ENCODE assay signal across 18 cellular contexts in genomic region chr3:106482436-106482835, GRCh38.
DNase-seq lines count a peak whose midpoint lies in the region; ATAC-seq, FAIRE-seq and TF ChIP-seq lines count a peak whose summit lies in the region.
"Had no signal": no experiment of that assay in that cellular context is flagged by ENCODE, and none has a peak within 500 bp of the region (broad histone marks: within the 10 kb centered on the region; RNA-seq: fewer than 3 reads in every experiment).

No MANE protein-coding gene starts in this region.

- POLR2A ChIA-PET in GM12878 (lab: Charles Lee) = no interaction called here

- no peaks in the 10 kb centered on the region for H4K20me1 ChIP-seq in GM12878 (ENCODE audit: control insufficient read depth, insufficient read depth)

- RAD21 ChIA-PET in GM12878 (lab: Charles Lee; ENCODE audit: unreplicated experiment) = no interaction called here

- 77% methylated on average over 5 of the region's 5 CpGs for WGBS in GM12878 (ENCODE audit: insufficient coverage, insufficient replicate concordance, low lambda C conversion rate, missing lambda C conversion rate)

- peaks cover 3% of the 10 kb centered on the region; the same call in 2 of the 3 replicates for H3K9me3 ChIP-seq in GM12878 (replicated peaks; ENCODE audit: control insufficient read depth, insufficient read depth, low read length)
- H3K9me3 ChIP-seq: Caco-2 had no signal

- no peaks in the 10 kb centered on the region for H3K36me3 ChIP-seq in GM12878 (ENCODE audit: control insufficient read depth in 2 of 2, insufficient read depth in 2 of 2, low read length in 1 of 2)

- H3K79me2 ChIP-seq in GM12878 (ENCODE audit: control insufficient read depth, insufficient read depth, low read length) = no peaks in the 10 kb centered on the region

- TF ChIP-seq CTCF in GM12878 (IDR thresholded peaks at IDR 0.05 in 2 of 3, conservative IDR thresholded peaks at IDR 0.05 in 1 of 3; ENCODE audit: control insufficient read depth in 2 of 3, extremely low read depth in 1 of 3, insufficient read depth in 1 of 3, low read depth in 3 of 3, low read length in 3 of 3) (no peak), foreskin fibroblast (IDR thresholded peaks at IDR 0.05; ENCODE audit: low read depth, low read length) (no peak)

- no peak for TF ChIP-seq EP300 in GM12878 (IDR thresholded peaks at IDR 0.05; ENCODE audit: borderline replicate concordance in 1 of 2, control insufficient read depth in 1 of 2, low read depth in 2 of 2, low read length in 2 of 2)

- FAIRE-seq in GM12878 (lab: Jason Lieb, UNC) = peak; percentile 47
- FAIRE-seq: A549 had no signal

- H2AFZ ChIP-seq in GM12878 (ENCODE audit: control insufficient read depth, low read depth, low read length) = no peak overlapping the region

- in situ Hi-C loops in GM12878 (cut with MboI) = no loop called here

- no TSS peak for BruUV-seq in GM12878 (replicated peaks; lab: Mats Ljungman, UMichigan)

- DNase-seq in GM03348 (ENCODE audit: low spot score) = peak; percentile 20
- DNase-seq in GM12878 (ENCODE audit: low read depth, low spot score) = no peak
- peak; percentile 1 to 8 for DNase-seq in foreskin fibroblast
- peak; percentile 0 for DNase-seq in skeletal muscle cell (ENCODE audit: low read depth)
- DNase-seq in stimulated activated CD4-positive, alpha-beta T cell treated with anti-CD3 and anti-CD28 coated beads, Interleukin-2, amount 100 ng/mL, for 48 hours = no peak
- no peak for DNase-seq in NCI-H2029 (lab: John Stamatoyannopoulos, UW)
- no peak for DNase-seq in kidney glomerular epithelial cell (lab: John Stamatoyannopoulos, UW)
- DNase-seq: Caco-2; CD4-positive, CD25-positive, alpha-beta regulatory T cell; DMS153; EL; GOT3; KG1; NCI-H1436; NCI-H2081; NCI-H510A; NCI-H82 had no signal

- SMC1A ChIA-PET in GM12878 (lab: Charles Lee; ENCODE audit: uncharacterized antibody, unreplicated experiment) = no interaction called here

- no peaks in the 10 kb centered on the region for H3K27me3 ChIP-seq in GM12878 (replicated peaks in 1 of 2; ENCODE audit: control insufficient read depth in 2 of 2, insufficient read depth in 2 of 2, low read length in 1 of 2)

- ATAC-seq in GM12878 = no peak
- ATAC-seq: A549 had no signal

- no peak overlapping the region for H3K9ac ChIP-seq in GM12878 (ENCODE audit: control insufficient read depth, insufficient read depth, low read length)

- no peak overlapping the region for H3K4me3 ChIP-seq in GM12878
- no peak overlapping the region for H3K4me3 ChIP-seq in foreskin fibroblast (ENCODE audit: low read depth in 1 of 2, low read length in 2 of 2)
- no peak overlapping the region for H3K4me3 ChIP-seq in skeletal muscle cell (ENCODE audit: low read depth, low read length)
- H3K4me3 ChIP-seq: A549 had no signal

- H3K4me1 ChIP-seq in GM12878 (ENCODE audit: control insufficient read depth, insufficient read depth, low read length) = no peaks in the 10 kb centered on the region
- H3K4me1 ChIP-seq: A549, Caco-2 had no signal

- TF ChIP-seq RAD21 in GM12878 (IDR thresholded peaks at IDR 0.05; ENCODE audit: insufficient read depth, low read depth, low read length) = no peak

- no peak overlapping the region for H3K4me2 ChIP-seq in GM12878 (ENCODE audit: control insufficient read depth, insufficient read depth)
- H3K4me2 ChIP-seq: A549 had no signal

- CTCF ChIA-PET in GM12878 (lab: Yijun Ruan, JAX) = no interaction called here

- TF ChIP-seq POLR2A in GM12878 (IDR thresholded peaks at IDR 0.05; ENCODE audit: low read depth, low read length) = no peak

- no peak overlapping the region for H3K27ac ChIP-seq in GM12878 (ENCODE audit: control insufficient read depth, insufficient read depth)
- H3K27ac ChIP-seq: A549 had no signal

- intact Hi-C loops in GM12878 (cut with micrococcal nuclease; ENCODE audit: unreplicated experiment) = no loop called here

TF ChIP-seq in GM12878, 131 proteins besides CTCF, POLR2A, EP300 and RAD21:
- TF ChIP-seq RCOR1 (conservative IDR thresholded peaks at IDR 0.05; ENCODE audit: low read depth, low read length) = no peak
- TF ChIP-seq KAT2A (conservative IDR thresholded peaks at IDR 0.05; ENCODE audit: control insufficient read depth, low read depth, low read length) = no peak
- no peak for TF ChIP-seq NR2C1 (IDR thresholded peaks at IDR 0.05)
- no peak for TF ChIP-seq SIX5 (IDR thresholded peaks at IDR 0.05; ENCODE audit: low read depth, low read length, severe bottlenecking)
- TF ChIP-seq CBX3 (IDR thresholded peaks at IDR 0.05; ENCODE audit: borderline replicate concordance, low read depth) = no peak
- TF ChIP-seq ASH2L (IDR thresholded peaks at IDR 0.05; ENCODE audit: borderline replicate concordance, low read depth) = no peak
- no peak for TF ChIP-seq JUNB (IDR thresholded peaks at IDR 0.05)
- no peak for TF ChIP-seq ZBTB40 (IDR thresholded peaks at IDR 0.05; ENCODE audit: borderline replicate concordance)
- no peak for TF ChIP-seq REST (IDR thresholded peaks at IDR 0.05; ENCODE audit: low read depth, low read length)
- no peak for TF ChIP-seq TAF1 (IDR thresholded peaks at IDR 0.05; ENCODE audit: borderline replicate concordance, low read depth, low read length)
- no peak for TF ChIP-seq EZH2 (IDR thresholded peaks at IDR 0.05; ENCODE audit: borderline replicate concordance, control insufficient read depth, low read depth, low read length)
- no peak for TF ChIP-seq DPF2 (IDR thresholded peaks at IDR 0.05)
- TF ChIP-seq RELA (IDR thresholded peaks at IDR 0.05; ENCODE audit: borderline replicate concordance, partially characterized antibody) = no peak
- no peak for TF ChIP-seq ETV6 (conservative IDR thresholded peaks at IDR 0.05 in 1 of 2, IDR thresholded peaks at IDR 0.05 in 1 of 2; ENCODE audit: borderline replicate concordance in 1 of 2, low read depth in 1 of 2)
- TF ChIP-seq TARDBP (IDR thresholded peaks at IDR 0.05; ENCODE audit: borderline replicate concordance) = no peak
- no peak for TF ChIP-seq HDAC2 (IDR thresholded peaks at IDR 0.05)
- TF ChIP-seq POLR2AphosphoS2 (IDR thresholded peaks at IDR 0.05; ENCODE audit: low read depth, low read length) = no peak
- TF ChIP-seq TCF3 (IDR thresholded peaks at IDR 0.05; ENCODE audit: borderline replicate concordance, insufficient read depth, low read depth, low read length) = no peak
- no peak for TF ChIP-seq WRNIP1 (IDR thresholded peaks at IDR 0.05; ENCODE audit: borderline replicate concordance, low read depth, low read length)
- no peak for TF ChIP-seq GATAD2B (conservative IDR thresholded peaks at IDR 0.05; ENCODE audit: low read depth)
TF ChIP-seq in GM12878: peak in this region for 0.

Comparison
In these comparisons a context has a peak if more than half of its experiments do, and no peak if none do; other contexts are left out.
1. DNase-seq: peak in GM03348 (single experiment), foreskin fibroblast (2 of 2) and skeletal muscle cell (single experiment); none in GM12878 (single experiment), stimulated activated CD4-positive, alpha-beta T cell treated with anti-CD3 and anti-CD28 coated beads, Interleukin-2, amount 100 ng/mL, for 48 hours (0 of 2), NCI-H2029 (single experiment) and kidney glomerular epithelial cell (single experiment).